ENCODE assay signal across 1 cellular context in genomic region chr9:14294659-14295058, GRCh38.
TF ChIP-seq lines count a peak whose summit lies in the region.

No MANE protein-coding gene starts in this region.

TF ChIP-seq in liver, 16 proteins besides CTCF, POLR2A, EP300 and RAD21 (continued from another document):
- TF ChIP-seq ZBTB33 (IDR thresholded peaks at IDR 0.05) (peak; percentile 27), ATF3 (IDR thresholded peaks at IDR 0.05) (no peak), GABPA (IDR thresholded peaks at IDR 0.05 in 1 of 2, conservative IDR thresholded peaks at IDR 0.05 in 1 of 2) (peak in 1 of 2 donors; percentile 15), NR2F2 (IDR thresholded peaks at IDR 0.05) (no peak), HNF4G (IDR thresholded peaks at IDR 0.05) (no peak)
